Comparison of ENCODE assay signal across 18 cellular contexts in the genomic region with DNA sequence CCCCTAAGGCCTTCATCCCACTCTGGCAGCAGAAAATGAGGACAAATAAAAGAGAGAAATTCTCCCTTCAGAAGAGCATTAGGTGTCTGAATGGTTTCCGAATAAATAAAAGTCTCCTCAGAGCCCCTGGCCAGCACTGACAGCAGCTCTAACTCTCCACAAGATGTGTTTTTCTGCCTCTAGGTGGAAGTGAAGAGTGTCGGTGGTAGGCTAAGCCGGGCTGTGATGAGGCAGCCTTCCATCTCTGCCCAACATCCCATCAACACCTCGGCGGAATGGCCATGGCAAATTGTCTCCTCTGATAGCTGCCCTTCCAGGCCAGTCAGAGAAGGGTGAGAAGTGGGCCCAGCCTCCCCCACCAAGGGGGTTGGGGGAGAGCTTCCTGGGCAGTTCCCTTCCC. TPM values are rescaled to one million over a fixed set of nuclear protein-coding genes. Genes with fewer than 3 reads are reported as not detected.
DNase-seq lines count a peak whose midpoint lies in the region; ATAC-seq, FAIRE-seq and TF ChIP-seq lines count a peak whose summit lies in the region.
"Had no signal": no experiment of that assay in that cellular context is flagged by ENCODE, and none has a peak within 500 bp of the region (broad histone marks: within the 10 kb centered on the region; RNA-seq: fewer than 3 reads in every experiment).

No MANE protein-coding gene starts in this region.

- H3K4me1 ChIP-seq in HepG2 (ENCODE audit: insufficient read depth, low read length) (peaks cover 16% of the 10 kb centered on the region), right lobe of liver (peaks cover 0 to 10% (median 0%) of the 10 kb centered on the region in 4 donors), endodermal cell (ENCODE audit: control insufficient read depth, insufficient read depth, low read length) (no peaks in the 10 kb centered on the region), OCI-LY7 (ENCODE audit: insufficient read depth, low read length, poor library complexity, severe bottlenecking) (no peaks in the 10 kb centered on the region)

- no peak for TF ChIP-seq EP300 in HepG2 (IDR thresholded peaks at IDR 0.05; ENCODE audit: low read depth in 2 of 2, low read length in 2 of 2)
- TF ChIP-seq EP300 in HepG2 (CRISPR knock-in tag; IDR thresholded peaks at IDR 0.05; ENCODE audit: borderline replicate concordance), result no peak

- TF ChIP-seq RAD21 in HepG2 (CRISPR knock-in tag; IDR thresholded peaks at IDR 0.05), result no peak

- H3K4me2 ChIP-seq in HepG2 (ENCODE audit: low read depth, low read length), result no peak overlapping the region
- H3K4me2 ChIP-seq in OCI-LY7 (ENCODE audit: low read length), result no peak overlapping the region

- peaks cover 4 to 48% of the 10 kb centered on the region in 2 experiments; a peak in 3 of 5 replicates for H3K27me3 ChIP-seq in HepG2 (ENCODE audit: control insufficient read depth in 1 of 2, insufficient read depth in 2 of 2, low read length in 2 of 2)
- no peaks in the 10 kb centered on the region for H3K27me3 ChIP-seq in right lobe of liver
- H3K27me3 ChIP-seq in WERI-Rb-1 (ENCODE audit: insufficient read depth, low read depth, severe bottlenecking), result no peaks in the 10 kb centered on the region
- peaks cover 9% of the 10 kb centered on the region for H3K27me3 ChIP-seq in endodermal cell (ENCODE audit: control insufficient read depth, insufficient read depth, low read length, poor library complexity, severe bottlenecking)

- intact Hi-C loops in HepG2 (cut with micrococcal nuclease; ENCODE audit: unreplicated experiment), result no loop called here
- intact Hi-C loops in right lobe of liver (cut with DNase I), result no loop called here
- intact Hi-C loops in OCI-LY7 (cut with micrococcal nuclease; ENCODE audit: unreplicated experiment), result no loop called here

- WGBS in HepG2 (ENCODE audit: low lambda C conversion rate), result 15% methylated on average over 2 of the region's 5 CpGs
- no CpG with 5 or more reads among the region's 5 CpGs for WGBS in right lobe of liver (ENCODE audit: insufficient coverage, low coverage, low lambda C conversion rate, missing lambda C conversion rate)
- 81 to 82% methylated on average over 4 to 5 of the region's 5 CpGs for WGBS in endodermal cell (ENCODE audit: insufficient coverage in 1 of 2, insufficient read length in 1 of 2), 2 experiments

- H3K36me3 Mint-ChIP-seq in endodermal cell (ENCODE audit: low read depth), result no peaks in the 10 kb centered on the region
- H3K36me3 Mint-ChIP-seq: CD4-positive, alpha-beta memory T cell had no signal

- H3K36me3 ChIP-seq in HepG2 (replicated peaks in 1 of 2; ENCODE audit: control insufficient read depth in 1 of 2, insufficient read depth in 2 of 2, low read length in 2 of 2), result no peaks in the 10 kb centered on the region
- H3K36me3 ChIP-seq in right lobe of liver, result no peaks in the 10 kb centered on the region
- no peaks in the 10 kb centered on the region for H3K36me3 ChIP-seq in WERI-Rb-1
- no peaks in the 10 kb centered on the region for H3K36me3 ChIP-seq in endodermal cell (ENCODE audit: control insufficient read depth, insufficient read depth, low read length)
- no peaks in the 10 kb centered on the region for H3K36me3 ChIP-seq in OCI-LY7 (ENCODE audit: insufficient read depth, low read length)

- in situ Hi-C loops in HepG2 (cut with HindIII; ENCODE audit: extremely low pct_ligation_motif_present, low pct_unique_long_range_greater_than_20kb), result no loop called here

- H3K9ac ChIP-seq in HepG2 (ENCODE audit: insufficient read depth, low read depth, low read length) (no peak overlapping the region), endodermal cell (ENCODE audit: extremely low read depth, low read length, poor library complexity, severe bottlenecking) (no peak overlapping the region)

- no peaks in the 10 kb centered on the region for H3K9me2 ChIP-seq in OCI-LY7 (ENCODE audit: insufficient read depth, low read length)

- H3K27me3 Mint-ChIP-seq in endodermal cell (ENCODE audit: insufficient read depth), result peaks cover 13% of the 10 kb centered on the region

- H3K79me2 ChIP-seq in HepG2 (ENCODE audit: insufficient read depth, low read length) (no peaks in the 10 kb centered on the region), OCI-LY7 (ENCODE audit: insufficient read depth, low read depth, low read length) (no peaks in the 10 kb centered on the region)

- H3K27ac Mint-ChIP-seq in endodermal cell, result no peak overlapping the region
- H3K27ac Mint-ChIP-seq: CD4-positive, alpha-beta memory T cell had no signal

- no peaks in the 10 kb centered on the region for H3K9me3 Mint-ChIP-seq in endodermal cell

- BruUV-seq in HepG2 (replicated peaks; lab: Mats Ljungman, UMichigan), result no TSS peak
- BruUV-seq in OCI-LY7 (replicated peaks; lab: Mats Ljungman, UMichigan), result no TSS peak

- no peak for TF ChIP-seq CTCF in HepG2 (CRISPR knock-in tag; IDR thresholded peaks at IDR 0.05)
- TF ChIP-seq CTCF in right lobe of liver (IDR thresholded peaks at IDR 0.05), result no peak
- TF ChIP-seq CTCF in WERI-Rb-1 (IDR thresholded peaks at IDR 0.05; ENCODE audit: low read depth, low read length), result peak; percentile 17; the same call in 1 of the 2 replicates
- TF ChIP-seq CTCF in endodermal cell (conservative IDR thresholded peaks at IDR 0.05), result peak; percentile 58
- TF ChIP-seq CTCF in OCI-LY7 (conservative IDR thresholded peaks at IDR 0.05; ENCODE audit: low read length), result no peak

- no peak for DNase-seq in HepG2 (ENCODE audit: low spot score)
- no peak for DNase-seq in right lobe of liver
- no peak for DNase-seq in WERI-Rb-1
- no peak for DNase-seq in endodermal cell
- DNase-seq in OCI-LY7 (ENCODE audit: low spot score), result no peak
- no peak for DNase-seq in NCI-H187 treated with DMSO at 0.1 percent for 48 hours (lab: John Stamatoyannopoulos, UW)
- DNase-seq: 8988T, ACHN, DMS153, DMS79 treated with DMSO at 0.1 percent for 48 hours, EL had no signal

- peaks cover under 1% of the 10 kb centered on the region for H3K4me1 Mint-ChIP-seq in endodermal cell
- H3K4me1 Mint-ChIP-seq: CD4-positive, alpha-beta memory T cell had no signal

- CTCF ChIA-PET in HepG2 (lab: Yijun Ruan, JAX; ENCODE audit: low intra/inter-chr PET ratio, low total read pairs) (no interaction called here), OCI-LY7 (lab: Charles Lee; ENCODE audit: unreplicated experiment) (no interaction called here)

- ATAC-seq in HepG2, result peak; percentile 28; the same call in 1 of the 3 replicates
- no peak for ATAC-seq in right lobe of liver
- no peak for ATAC-seq in GM21786 (IDR thresholded peaks at IDR 0.05; ENCODE audit: unreplicated experiment)
- ATAC-seq: HCT116 had no signal

- H2AFZ ChIP-seq in HepG2 (ENCODE audit: low read length), result no peak overlapping the region
- H2AFZ ChIP-seq in OCI-LY7 (ENCODE audit: low read length), result no peak overlapping the region

- H3K27ac ChIP-seq in HepG2 (ENCODE audit: extremely low read length, insufficient read depth, low read length), result no peak overlapping the region
- no peak overlapping the region for H3K27ac ChIP-seq in right lobe of liver
- H3K27ac ChIP-seq in WERI-Rb-1, result no peak overlapping the region
- no peak overlapping the region for H3K27ac ChIP-seq in endodermal cell (ENCODE audit: low read depth, low read length)
- H3K27ac ChIP-seq in OCI-LY7 (ENCODE audit: low read depth, low read length, poor library complexity, severe bottlenecking), result no peak overlapping the region
- H3K27ac ChIP-seq: C4-2B, HL-60 had no signal

- H4K20me1 ChIP-seq in HepG2 (ENCODE audit: insufficient read depth, low read length) (no peaks in the 10 kb centered on the region), OCI-LY7 (ENCODE audit: insufficient read depth, low read length) (no peaks in the 10 kb centered on the region; the same call in 1 of the 2 replicates)

- no peak for TF ChIP-seq POLR2A in HepG2 (IDR thresholded peaks at IDR 0.05; ENCODE audit: insufficient read depth in 1 of 2, low read depth in 2 of 2, low read length in 2 of 2)
- TF ChIP-seq POLR2A in right lobe of liver (IDR thresholded peaks at IDR 0.05), result no peak

- POLR2A ChIA-PET in HepG2 (lab: Yijun Ruan, JAX) (no interaction called here), OCI-LY7 (lab: Charles Lee) (no interaction called here)

- no peak for FAIRE-seq in HepG2 (lab: Jason Lieb, UNC)
- FAIRE-seq: G401.6, GM12891 had no signal

- no peaks in the 10 kb centered on the region for H3K9me3 ChIP-seq in HepG2 (ENCODE audit: low read length)
- H3K9me3 ChIP-seq in right lobe of liver, result no peaks in the 10 kb centered on the region
- no peaks in the 10 kb centered on the region for H3K9me3 ChIP-seq in WERI-Rb-1 (ENCODE audit: severe bottlenecking)
- H3K9me3 ChIP-seq in endodermal cell (ENCODE audit: control insufficient read depth, low read length), result no peaks in the 10 kb centered on the region
- no peaks in the 10 kb centered on the region for H3K9me3 ChIP-seq in OCI-LY7 (ENCODE audit: low read length)

- H3K4me3 ChIP-seq in HepG2 (replicated peaks in 1 of 3; ENCODE audit: insufficient read depth in 1 of 3, low read depth in 2 of 3, low read length in 3 of 3) (no peak overlapping the region), right lobe of liver (no peak overlapping the region), WERI-Rb-1 (ENCODE audit: low read depth, low read length) (no peak overlapping the region), endodermal cell (ENCODE audit: low read length) (no peak overlapping the region), OCI-LY7 (ENCODE audit: low read depth, low read length, poor library complexity, severe bottlenecking) (no peak overlapping the region)

- H3K4me3 Mint-ChIP-seq in endodermal cell, result no peak overlapping the region
- H3K4me3 Mint-ChIP-seq: CD4-positive, alpha-beta memory T cell had no signal

RNA-seq across cellular contexts. Expression of gene CACNA2D2, which starts 6.3 kb away (rescaled TPM):
- not detected in 2 replicates for total RNA-seq in HepG2 (2016; rRNA removed; fragmentation: Illumina TruSeq; extraction: Trizol)
- total RNA-seq in HepG2 (2016; cell fraction: cytosol; rRNA removed; fragmentation: Illumina TruSeq; extraction: Trizol; ENCODE audit: low read depth), result not detected in 2 replicates
- not detected in 2 replicates for total RNA-seq in HepG2 (2016; cell fraction: insoluble cytoplasmic fraction; rRNA removed; fragmentation: Illumina TruSeq; extraction: Trizol)
- not detected in 2 replicates for total RNA-seq in HepG2 (2016; cell fraction: membrane; rRNA removed; fragmentation: Illumina TruSeq; extraction: Trizol)
- total RNA-seq in HepG2 (2016; cell fraction: nucleus; rRNA removed; fragmentation: Illumina TruSeq; extraction: Trizol), result not detected in 2 replicates
- not detected in 2 replicates for polyA plus RNA-seq in HepG2 (2011; rRNA removed)
- polyA plus RNA-seq in HepG2 (2011; cell fraction: cytosol; rRNA removed), result 0.01 TPM in 1 of 2 replicates, not detected in the other
- 0.05 TPM in 1 of 2 replicates, not detected in the other for polyA plus RNA-seq in HepG2 (2011; cell fraction: nucleus; rRNA removed)
- 0.07 and 0.15 TPM in 2 replicates for polyA plus RNA-seq in HepG2 (2012)
- polyA plus RNA-seq in HepG2 (2016; cell fraction: cytosol; fragmentation: Illumina TruSeq; extraction: Trizol; ENCODE audit: low read depth), result not detected in 2 replicates
- 0.19 TPM in 1 of 2 replicates, not detected in the other for polyA plus RNA-seq in HepG2 (2016; cell fraction: insoluble cytoplasmic fraction; fragmentation: Illumina TruSeq; extraction: Trizol; ENCODE audit: low read depth)
- polyA plus RNA-seq in HepG2 (2016; cell fraction: membrane; fragmentation: Illumina TruSeq; extraction: Trizol; ENCODE audit: low read depth), result not detected in 2 replicates
- not detected in 2 replicates for polyA plus RNA-seq in HepG2 (2016; cell fraction: nucleus; fragmentation: Illumina TruSeq; extraction: Trizol; ENCODE audit: insufficient read depth, low read depth)
- polyA minus RNA-seq in HepG2 (2011; rRNA and poly(A)+ RNA removed; ENCODE audit: low replicate concordance), result 0.02 TPM in 1 of 2 replicates, not detected in the other
- polyA minus RNA-seq in HepG2 (2011; cell fraction: cytosol; rRNA and poly(A)+ RNA removed), result not detected in 2 replicates
- not detected in 2 replicates for polyA minus RNA-seq in HepG2 (2011; cell fraction: nucleus; rRNA and poly(A)+ RNA removed)
- total RNA-seq in right lobe of liver, result under 1 TPM in 5 of 6 experiments, not detected in 1; 0.06 to 0.39 (median 0.26) TPM
- 10 to 100 TPM; 17.6 to 20.7 TPM for total RNA-seq in endodermal cell
- 16.2 TPM for polyA plus RNA-seq in endodermal cell (2013, experiment 1 of 2)
- polyA plus RNA-seq in endodermal cell (2013, experiment 2 of 2), result 12.9 TPM
- total RNA-seq in OCI-LY7 (2014; rRNA removed; shearing (Covaris generic)), result 0.09 TPM in 1 of 2 replicates, not detected in the other
- total RNA-seq in OCI-LY7 (2022), result 0.21 and 0.28 TPM in 2 replicates

RNA-seq across cellular contexts. Expression of gene C3orf18, which starts 57.8 kb away (rescaled TPM):
- total RNA-seq in HepG2 (2016; rRNA removed; fragmentation: Illumina TruSeq; extraction: Trizol) (1.2 and 1.6 TPM in 2 replicates), right lobe of liver (1 to 10 TPM; 2.0 to 7.8 (median 2.8) TPM), endodermal cell (10 to 100 TPM; 14.4 to 16.9 TPM), OCI-LY7 (2022) (8.0 and 9.5 TPM in 2 replicates)
- 1.2 and 1.5 TPM in 2 replicates for total RNA-seq in HepG2 (2016; cell fraction: cytosol; rRNA removed; fragmentation: Illumina TruSeq; extraction: Trizol; ENCODE audit: low read depth)
- 0.88 and 1.5 TPM in 2 replicates for total RNA-seq in HepG2 (2016; cell fraction: insoluble cytoplasmic fraction; rRNA removed; fragmentation: Illumina TruSeq; extraction: Trizol)
- 2.2 and 3.1 TPM in 2 replicates for total RNA-seq in HepG2 (2016; cell fraction: membrane; rRNA removed; fragmentation: Illumina TruSeq; extraction: Trizol)
- 0.97 and 1.1 TPM in 2 replicates for total RNA-seq in HepG2 (2016; cell fraction: nucleus; rRNA removed; fragmentation: Illumina TruSeq; extraction: Trizol)
- 4.6 and 4.8 TPM in 2 replicates for polyA plus RNA-seq in HepG2 (2011; rRNA removed)
- 3.8 and 4.2 TPM in 2 replicates for polyA plus RNA-seq in HepG2 (2011; cell fraction: cytosol; rRNA removed)
- polyA plus RNA-seq in HepG2 (2011; cell fraction: nucleus; rRNA removed), result 8.1 and 8.7 TPM in 2 replicates
- polyA plus RNA-seq in HepG2 (2012), result 1.7 and 1.8 TPM in 2 replicates
- polyA plus RNA-seq in HepG2 (2016; cell fraction: cytosol; fragmentation: Illumina TruSeq; extraction: Trizol; ENCODE audit: low read depth), result 1.5 and 1.8 TPM in 2 replicates
- 0.85 and 1.2 TPM in 2 replicates for polyA plus RNA-seq in HepG2 (2016; cell fraction: insoluble cytoplasmic fraction; fragmentation: Illumina TruSeq; extraction: Trizol; ENCODE audit: low read depth)
- polyA plus RNA-seq in HepG2 (2016; cell fraction: membrane; fragmentation: Illumina TruSeq; extraction: Trizol; ENCODE audit: low read depth), result 2.3 and 2.4 TPM in 2 replicates
- 1.6 and 2.3 TPM in 2 replicates for polyA plus RNA-seq in HepG2 (2016; cell fraction: nucleus; fragmentation: Illumina TruSeq; extraction: Trizol; ENCODE audit: insufficient read depth, low read depth)
- polyA minus RNA-seq in HepG2 (2011; rRNA and poly(A)+ RNA removed; ENCODE audit: low replicate concordance), result 6.2 and 6.4 TPM in 2 replicates
- 1.5 and 2.3 TPM in 2 replicates for polyA minus RNA-seq in HepG2 (2011; cell fraction: cytosol; rRNA and poly(A)+ RNA removed)
- 1.8 and 3.5 TPM in 2 replicates for polyA minus RNA-seq in HepG2 (2011; cell fraction: nucleus; rRNA and poly(A)+ RNA removed)
- polyA plus RNA-seq in endodermal cell (2013, experiment 1 of 2), result 15.6 TPM
- polyA plus RNA-seq in endodermal cell (2013, experiment 2 of 2), result 15.4 TPM
- total RNA-seq in OCI-LY7 (2014; rRNA removed; shearing (Covaris generic)), result 3.9 and 8.0 TPM in 2 replicates

RNA-seq across cellular contexts. Expression of gene HEMK1, which starts 59.6 kb away (rescaled TPM):
- total RNA-seq in HepG2 (2016; rRNA removed; fragmentation: Illumina TruSeq; extraction: Trizol) (6.3 and 9.8 TPM in 2 replicates), right lobe of liver (10 to 100 TPM; 10.5 to 19.4 (median 14.0) TPM), endodermal cell (10 to 100 TPM; 24.1 to 25.8 TPM), OCI-LY7 (2022) (27.4 and 30.1 TPM in 2 replicates)
- 3.3 and 3.8 TPM in 2 replicates for total RNA-seq in HepG2 (2016; cell fraction: cytosol; rRNA removed; fragmentation: Illumina TruSeq; extraction: Trizol; ENCODE audit: low read depth)
- total RNA-seq in HepG2 (2016; cell fraction: insoluble cytoplasmic fraction; rRNA removed; fragmentation: Illumina TruSeq; extraction: Trizol), result 4.7 and 8.7 TPM in 2 replicates
- 6.7 and 7.4 TPM in 2 replicates for total RNA-seq in HepG2 (2016; cell fraction: membrane; rRNA removed; fragmentation: Illumina TruSeq; extraction: Trizol)
- total RNA-seq in HepG2 (2016; cell fraction: nucleus; rRNA removed; fragmentation: Illumina TruSeq; extraction: Trizol), result 10.1 and 13.3 TPM in 2 replicates
- polyA plus RNA-seq in HepG2 (2011; rRNA removed), result 12.6 and 16.2 TPM in 2 replicates
- polyA plus RNA-seq in HepG2 (2011; cell fraction: cytosol; rRNA removed), result 6.7 and 8.8 TPM in 2 replicates
- polyA plus RNA-seq in HepG2 (2011; cell fraction: nucleus; rRNA removed), result 54.5 and 63.4 TPM in 2 replicates
- polyA plus RNA-seq in HepG2 (2012), result 7.1 and 8.2 TPM in 2 replicates
- 4.2 and 5.6 TPM in 2 replicates for polyA plus RNA-seq in HepG2 (2016; cell fraction: cytosol; fragmentation: Illumina TruSeq; extraction: Trizol; ENCODE audit: low read depth)
- polyA plus RNA-seq in HepG2 (2016; cell fraction: insoluble cytoplasmic fraction; fragmentation: Illumina TruSeq; extraction: Trizol; ENCODE audit: low read depth), result 3.7 and 6.3 TPM in 2 replicates
- polyA plus RNA-seq in HepG2 (2016; cell fraction: membrane; fragmentation: Illumina TruSeq; extraction: Trizol; ENCODE audit: low read depth), result 4.9 TPM in 2 replicates
- 20.5 and 21.1 TPM in 2 replicates for polyA plus RNA-seq in HepG2 (2016; cell fraction: nucleus; fragmentation: Illumina TruSeq; extraction: Trizol; ENCODE audit: insufficient read depth, low read depth)
- 15.2 and 19.7 TPM in 2 replicates for polyA minus RNA-seq in HepG2 (2011; rRNA and poly(A)+ RNA removed; ENCODE audit: low replicate concordance)
- polyA minus RNA-seq in HepG2 (2011; cell fraction: cytosol; rRNA and poly(A)+ RNA removed), result 2.2 and 4.5 TPM in 2 replicates
- polyA minus RNA-seq in HepG2 (2011; cell fraction: nucleus; rRNA and poly(A)+ RNA removed), result 25.0 and 25.6 TPM in 2 replicates
- polyA plus RNA-seq in endodermal cell (2013, experiment 1 of 2), result 21.2 TPM
- 19.8 TPM for polyA plus RNA-seq in endodermal cell (2013, experiment 2 of 2)
- 18.9 and 19.3 TPM in 2 replicates for total RNA-seq in OCI-LY7 (2014; rRNA removed; shearing (Covaris generic))

Comparison
In these comparisons a context has a peak if more than half of its experiments do, and no peak if none do; other contexts are left out.
1. CTCF ChIP-seq: peak in WERI-Rb-1 (single experiment) and endodermal cell (single experiment); none in HepG2 (single experiment), right lobe of liver (0 of 4) and OCI-LY7 (single experiment).
2. RNA of gene CACNA2D2, which starts 6.3 kb away (total RNA-seq): 17.6 to 20.7 TPM in endodermal cell; 0.06 to 0.39 TPM in right lobe of liver, 0.09 to 0.28 TPM in OCI-LY7 and not detected in HepG2; every median in the first group is over 10 times any median in the second.